ENCODE assay signal across 8 cellular contexts in genomic region chr2:218301176-218301819, GRCh38.
DNase-seq lines count a peak whose midpoint lies in the region; ATAC-seq and TF ChIP-seq lines count a peak whose summit lies in the region.

No MANE protein-coding gene starts in this region.

- no peak overlapping the region for H3K4me3 ChIP-seq in astrocyte of the cerebellum (ENCODE audit: low read depth, low read length)

- ATAC-seq in HG02973 (IDR thresholded peaks at IDR 0.05; ENCODE audit: unreplicated experiment) = peak; percentile 84
- ATAC-seq in GM18520 (IDR thresholded peaks at IDR 0.05; ENCODE audit: unreplicated experiment) = no peak

- DNase-seq in GM10248 (ENCODE audit: extremely low spot score) (peak; percentile 76), NCI-H2081 treated with DMSO at 0.1 percent for 48 hours (lab: John Stamatoyannopoulos, UW) (peak; percentile 60), T1000 (lab: John Stamatoyannopoulos, UW) (peak; percentile 66), astrocyte of the cerebellum (ENCODE audit: low read depth) (peak; percentile 72), iPS DF 4.7 (ENCODE audit: extremely low read depth, low spot score) (peak; percentile 92)
- DNase-seq in stimulated activated CD4-positive, alpha-beta T cell treated with anti-CD3 and anti-CD28 coated beads, Interleukin-12 subunit alpha, Interleukin-12 subunit beta, amount 100 ng/mL, for 24 hours (ENCODE audit: low read depth in 2 of 2) = peak; percentile 73 to 88

- peak; percentile 91 for TF ChIP-seq CTCF in GM10248 (IDR thresholded peaks at IDR 0.05; ENCODE audit: control extremely low read depth, extremely low read depth, low read depth, missing control alignments)
- peak; percentile 94 for TF ChIP-seq CTCF in astrocyte of the cerebellum (IDR thresholded peaks at IDR 0.05; ENCODE audit: low read depth, low read length, missing control alignments)

- CTCF ChIA-PET in GM10248 (lab: Yijun Ruan, JAX) = interaction anchor here (0.7 to 4.4 kb wide), 38 partner anchors 8 to 609 kb away, joined by 3 to 76 read pairs (median 4); partner anchors contain the start of genes AAMP, CATIP, PNKD and TMBIM1

- POLR2A ChIA-PET in GM10248 (lab: Yijun Ruan, JAX) = interaction anchor here (0.6 kb wide), 1 partner anchor 60 kb away, joined by 3 read pairs; no protein-coding TSS in a partner anchor

- in situ Hi-C loops in astrocyte of the cerebellum (cut with HindIII; ENCODE audit: low sequenced_read_pairs) = no loop called here
